Comparison of ENCODE assay signal across 7 cellular contexts in genomic region chr6:44219053-44219814, GRCh38. TPM values are rescaled to one million over a fixed set of nuclear protein-coding genes. Genes with fewer than 3 reads are reported as not detected.
DNase-seq lines count a peak whose midpoint lies in the region; ATAC-seq and TF ChIP-seq lines count a peak whose summit lies in the region.

No MANE protein-coding gene starts in this region.

- H3K4me1 ChIP-seq in ectodermal cell (ENCODE audit: control insufficient read depth, insufficient read depth, low read length) (peaks cover 41% of the 10 kb centered on the region), stomach smooth muscle (ENCODE audit: control insufficient read depth, insufficient read depth, low read length) (peaks cover 60% of the 10 kb centered on the region)

- 0% methylated on average over 45 of the region's 45 CpGs for WGBS in ectodermal cell, 2 experiments
- WGBS in lower leg skin, 2 donors, result 5 to 13% methylated on average over 10 to 29 of the region's 45 CpGs

- H3K9me3 ChIP-seq in ectodermal cell (ENCODE audit: control insufficient read depth, low read length) (no peaks in the 10 kb centered on the region), stomach smooth muscle (ENCODE audit: control insufficient read depth in 2 of 2, low read length in 2 of 2) (no peaks in the 10 kb centered on the region)

- no peak for TF ChIP-seq POLR2A in lower leg skin (IDR thresholded peaks at IDR 0.05)

- DNase-seq in EH (ENCODE audit: low read depth) (peak; percentile 67), SHP77 treated with DMSO at 0.1 percent for 48 hours (lab: John Stamatoyannopoulos, UW) (peak; percentile 31), lower leg skin (ENCODE audit: low spot score in 2 of 2) (peak; percentile 70 to 97)

- ATAC-seq in GM19438 (IDR thresholded peaks at IDR 0.05; ENCODE audit: low read depth, unreplicated experiment) (peak; percentile 46), HG03571 (IDR thresholded peaks at IDR 0.05; ENCODE audit: unreplicated experiment) (peak; percentile 51)

- TF ChIP-seq CTCF in lower leg skin (IDR thresholded peaks at IDR 0.05), result no peak

- peak overlapping the region; percentile 66 to 67 for H3K9ac ChIP-seq in stomach smooth muscle (ENCODE audit: low read length in 2 of 2)

- intact Hi-C loops in lower leg skin (cut with DNase I; ENCODE audit: low total_unique reads), result no loop called here

- H3K36me3 ChIP-seq in ectodermal cell (ENCODE audit: control insufficient read depth, insufficient read depth, low read length) (no peaks in the 10 kb centered on the region), stomach smooth muscle (ENCODE audit: control insufficient read depth in 2 of 2, insufficient read depth in 2 of 2, low read length in 2 of 2) (no peaks in the 10 kb centered on the region)

- H3K27ac ChIP-seq in ectodermal cell (ENCODE audit: insufficient read depth, low read depth, low read length, poor library complexity, severe bottlenecking) (peak overlapping the region; percentile 92), stomach smooth muscle (ENCODE audit: low read length) (peak overlapping the region; percentile 96)

- H3K27me3 ChIP-seq in ectodermal cell (ENCODE audit: control insufficient read depth, insufficient read depth, low read length, poor library complexity, severe bottlenecking) (no peaks in the 10 kb centered on the region), stomach smooth muscle (ENCODE audit: control insufficient read depth in 1 of 2, insufficient read depth in 2 of 2, low read length in 2 of 2) (no peaks in the 10 kb centered on the region)

- H3K4me3 ChIP-seq in ectodermal cell (ENCODE audit: insufficient read depth, low read depth, low read length), result peak overlapping the region; percentile 42
- H3K4me3 ChIP-seq in lower leg skin (ENCODE audit: low read depth, poor library complexity, severe bottlenecking), result no peak overlapping the region
- peak overlapping the region; percentile 66 to 78 for H3K4me3 ChIP-seq in stomach smooth muscle (ENCODE audit: low read length in 2 of 2)

RNA-seq across cellular contexts. Expression of gene MYMX, which starts 2.5 kb away (rescaled TPM):
- 0.54 TPM for polyA plus RNA-seq in ectodermal cell (2013, experiment 1 of 4)
- 1.6 TPM for polyA plus RNA-seq in ectodermal cell (2013, experiment 2 of 4)
- polyA plus RNA-seq in ectodermal cell (2013, experiment 3 of 4), result 1.3 TPM
- polyA plus RNA-seq in ectodermal cell (2013, experiment 4 of 4), result 1.6 TPM
- total RNA-seq in lower leg skin, result under 1 TPM in 1 of 4 donors, not detected in 3; 0.69 TPM

RNA-seq across cellular contexts. Expression of gene SLC29A1, which starts 4.2 kb away (rescaled TPM):
- polyA plus RNA-seq in ectodermal cell (2013, experiment 1 of 4), result 76.4 TPM
- 66.5 TPM for polyA plus RNA-seq in ectodermal cell (2013, experiment 2 of 4)
- 62.2 TPM for polyA plus RNA-seq in ectodermal cell (2013, experiment 3 of 4)
- 69.4 TPM for polyA plus RNA-seq in ectodermal cell (2013, experiment 4 of 4)
- total RNA-seq in lower leg skin, result 10 to 100 TPM; 54.6 to 86.4 (median 82.5) TPM

RNA-seq across cellular contexts. Expression of gene HSP90AB1, which starts 27.7 kb away (rescaled TPM):
- 1,696 TPM for polyA plus RNA-seq in ectodermal cell (2013, experiment 1 of 4)
- polyA plus RNA-seq in ectodermal cell (2013, experiment 2 of 4), result 1,536 TPM
- 1,192 TPM for polyA plus RNA-seq in ectodermal cell (2013, experiment 3 of 4)
- polyA plus RNA-seq in ectodermal cell (2013, experiment 4 of 4), result 1,329 TPM
- total RNA-seq in lower leg skin, result 100 to 1,000 TPM; 505 to 604 (median 551) TPM

RNA-seq across cellular contexts. Expression of gene SLC35B2, which starts 38.1 kb away (rescaled TPM):
- 46.3 TPM for polyA plus RNA-seq in ectodermal cell (2013, experiment 1 of 4)
- polyA plus RNA-seq in ectodermal cell (2013, experiment 2 of 4), result 48.6 TPM
- polyA plus RNA-seq in ectodermal cell (2013, experiment 3 of 4), result 39.6 TPM
- 40.0 TPM for polyA plus RNA-seq in ectodermal cell (2013, experiment 4 of 4)
- 10 to 100 TPM; 18.0 to 40.6 (median 32.6) TPM for total RNA-seq in lower leg skin

RNA-seq across cellular contexts. Expression of gene NFKBIE, which starts 46.1 kb away (rescaled TPM):
- polyA plus RNA-seq in ectodermal cell (2013, experiment 1 of 4), result 7.9 TPM
- polyA plus RNA-seq in ectodermal cell (2013, experiment 2 of 4), result 7.8 TPM
- polyA plus RNA-seq in ectodermal cell (2013, experiment 3 of 4), result 6.6 TPM
- 7.8 TPM for polyA plus RNA-seq in ectodermal cell (2013, experiment 4 of 4)
- total RNA-seq in lower leg skin, result 10 to 100 TPM; 10.8 to 21.1 (median 17.3) TPM

Comparison
In these comparisons a context has a peak if more than half of its experiments do, and no peak if none do; other contexts are left out.
1. DNase-seq: peak in every context shown above with its lines; median percentile 84 in lower leg skin; 67 in EH; 31 in SHP77 treated with DMSO at 0.1 percent for 48 hours.